Comparison of ENCODE assay signal across 23 cellular contexts in the genomic region with DNA sequence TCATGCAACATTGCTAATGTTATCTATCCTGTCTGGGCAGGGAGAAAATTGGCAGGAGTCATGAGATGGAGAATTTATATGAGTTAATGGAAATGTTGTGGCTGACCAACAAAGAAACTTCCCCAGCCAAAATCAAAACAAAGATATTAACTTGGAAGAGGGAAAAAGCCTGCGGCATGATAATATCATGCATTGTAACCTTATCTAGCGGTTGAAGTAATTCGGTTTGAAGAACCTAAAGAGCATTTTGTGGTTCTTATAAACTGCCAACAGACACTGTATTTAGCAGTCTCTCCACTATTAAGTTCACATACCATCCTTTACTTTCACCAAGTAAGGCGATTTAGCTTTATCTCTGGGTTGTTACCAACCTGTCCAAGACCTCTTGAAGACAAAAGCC. TPM values are rescaled to one million over a fixed set of nuclear protein-coding genes. Genes with fewer than 3 reads are reported as not detected.
DNase-seq lines count a peak whose midpoint lies in the region; ATAC-seq and TF ChIP-seq lines count a peak whose summit lies in the region.
"Had no signal": no experiment of that assay in that cellular context is flagged by ENCODE, and none has a peak within 500 bp of the region (broad histone marks: within the 10 kb centered on the region; RNA-seq: fewer than 3 reads in every experiment).

No MANE protein-coding gene starts in this region.

- H3K27ac ChIP-seq in smooth muscle cell (ENCODE audit: low read depth): peak overlapping the region; percentile 15
- no peak overlapping the region for H3K27ac ChIP-seq in PC-9
- H3K27ac ChIP-seq: BLaER1 treated with 17β-estradiol and CSF1 and Interleukin-3, amounts not matched to agents 10 nM and 100 nM; SJCRH30 had no signal

- H3K36me3 ChIP-seq in smooth muscle cell (ENCODE audit: low read depth) (no peaks in the 10 kb centered on the region), PC-9 (ENCODE audit: low read depth) (no peaks in the 10 kb centered on the region)
- H3K36me3 ChIP-seq: BLaER1 treated with 17β-estradiol and CSF1 and Interleukin-3, amounts not matched to agents 10 nM and 100 nM; MG63; SJCRH30 had no signal

- WGBS in smooth muscle cell (ENCODE audit: low lambda C conversion rate): 63% methylated on average over 4 of the region's 4 CpGs

- no peaks in the 10 kb centered on the region for H3K9me2 ChIP-seq in PC-9 (ENCODE audit: insufficient read depth)

- TF ChIP-seq CTCF in astrocyte of the cerebellum (IDR thresholded peaks at IDR 0.05; ENCODE audit: low read depth, low read length, missing control alignments): no peak
- TF ChIP-seq CTCF in smooth muscle cell (IDR thresholded peaks at IDR 0.05; ENCODE audit: borderline replicate concordance, insufficient read depth, poor library complexity, severe bottlenecking): no peak
- TF ChIP-seq CTCF in PC-9 (conservative IDR thresholded peaks at IDR 0.05): no peak

- H3K27me3 ChIP-seq in smooth muscle cell (ENCODE audit: low read depth) (no peaks in the 10 kb centered on the region), PC-9 (ENCODE audit: insufficient read depth, low read depth) (no peaks in the 10 kb centered on the region)
- H3K27me3 ChIP-seq: BLaER1 treated with 17β-estradiol and CSF1 and Interleukin-3, amounts not matched to agents 10 nM and 100 nM; MG63; SJCRH30 had no signal

- no peak for ATAC-seq in GM19397 (IDR thresholded peaks at IDR 0.05; ENCODE audit: unreplicated experiment)
- ATAC-seq: HCT116, Panc1 had no signal

- CTCF ChIA-PET in PC-9 (lab: Charles Lee): no interaction called here

- H2AFZ ChIP-seq in smooth muscle cell (ENCODE audit: low read depth): no peak overlapping the region
- no peak overlapping the region for H2AFZ ChIP-seq in PC-9

- H3K79me2 ChIP-seq in smooth muscle cell (ENCODE audit: low read depth) (peaks cover 69% of the 10 kb centered on the region), PC-9 (ENCODE audit: low read depth) (no peaks in the 10 kb centered on the region)

- H3K9ac ChIP-seq in smooth muscle cell (ENCODE audit: low read depth): no peak overlapping the region
- H3K9ac ChIP-seq: BLaER1 treated with 17β-estradiol and CSF1 and Interleukin-3, amounts not matched to agents 10 nM and 100 nM had no signal

- peak; percentile 51 for DNase-seq in H4 (ENCODE audit: low spot score)
- DNase-seq in OCI-M1 (lab: John Stamatoyannopoulos, UW): peak; percentile 7
- peak; percentile 15 for DNase-seq in astrocyte of the cerebellum (ENCODE audit: low read depth)
- DNase-seq in smooth muscle cell (lab: John Stamatoyannopoulos, UW; ENCODE audit: unreplicated experiment): no peak
- DNase-seq in PC-9: no peak
- DNase-seq in stimulated activated CD4-positive, alpha-beta T cell treated with anti-CD3 and anti-CD28 coated beads, Interleukin-1b, Interleukin-23, amount 100 ng/mL, for 48 hours: no peak
- DNase-seq: ACHN; CD4-positive, alpha-beta memory T cell; DND-41; GOT3; Karpas-422; MG63; NCI-H1417 treated with DMSO at 0.1 percent for 48 hours; NCI-H187; NCI-H2227 treated with DMSO at 0.1 percent for 48 hours; NCI-H510A treated with DMSO at 0.1 percent for 48 hours; NCI-H748 treated with DMSO at 0.1 percent for 48 hours; SJCRH30 had no signal

- in situ Hi-C loops in astrocyte of the cerebellum (cut with HindIII; ENCODE audit: low sequenced_read_pairs): no loop called here

- no peak overlapping the region for H3K4me3 ChIP-seq in astrocyte of the cerebellum (ENCODE audit: low read depth, low read length)
- no peak overlapping the region for H3K4me3 ChIP-seq in smooth muscle cell
- no peak overlapping the region for H3K4me3 ChIP-seq in PC-9
- H3K4me3 ChIP-seq: BLaER1 treated with 17β-estradiol and CSF1 and Interleukin-3, amounts not matched to agents 10 nM and 100 nM; MG63; SJCRH30 had no signal

- no peak overlapping the region for H3K4me2 ChIP-seq in smooth muscle cell
- no peak overlapping the region for H3K4me2 ChIP-seq in PC-9
- H3K4me2 ChIP-seq: BLaER1 treated with 17β-estradiol and CSF1 and Interleukin-3, amounts not matched to agents 10 nM and 100 nM had no signal

- intact Hi-C loops in PC-9 (cut with micrococcal nuclease; ENCODE audit: unreplicated experiment): no loop called here

- no TSS peak for BruUV-seq in PC-9 (replicated peaks; lab: Mats Ljungman, UMichigan)

- H3F3A ChIP-seq in smooth muscle cell (ENCODE audit: low read depth) (no peaks in the 10 kb centered on the region), PC-9 (ENCODE audit: insufficient read depth, low read depth) (no peaks in the 10 kb centered on the region)

- no peaks in the 10 kb centered on the region for H3K4me1 ChIP-seq in smooth muscle cell (ENCODE audit: low read depth)
- H3K4me1 ChIP-seq in PC-9 (replicated peaks; ENCODE audit: insufficient read depth): no peaks in the 10 kb centered on the region

- no peaks in the 10 kb centered on the region for H3K9me3 ChIP-seq in smooth muscle cell (replicated peaks; ENCODE audit: low read depth)
- no peaks in the 10 kb centered on the region for H3K9me3 ChIP-seq in PC-9 (ENCODE audit: insufficient read depth, low read depth)
- H3K9me3 ChIP-seq: BLaER1 treated with 17β-estradiol and CSF1 and Interleukin-3, amounts not matched to agents 10 nM and 100 nM; MG63; SJCRH30 had no signal

- peaks cover 100% of the 10 kb centered on the region for H4K20me1 ChIP-seq in smooth muscle cell (ENCODE audit: low read depth)
- H4K20me1 ChIP-seq in PC-9 (ENCODE audit: insufficient read depth): no peaks in the 10 kb centered on the region
- H4K20me1 ChIP-seq: BLaER1 treated with 17β-estradiol and CSF1 and Interleukin-3, amounts not matched to agents 10 nM and 100 nM had no signal

- POLR2A ChIA-PET in PC-9 (lab: Charles Lee; ENCODE audit: unreplicated experiment): no interaction called here

RNA-seq across cellular contexts. Expression of a gene that starts 42.3 kb away (rescaled TPM):
- 0.87 and 3.3 TPM in 2 replicates for total RNA-seq in H4 (2014; rRNA removed; shearing (Covaris generic))
- total RNA-seq in smooth muscle cell (555 and 597 TPM in 2 replicates), PC-9 (2021) (not detected in 2 replicates)
- 198 and 325 TPM in 2 replicates for polyA plus RNA-seq in smooth muscle cell
- total RNA-seq: CD4-positive, alpha-beta memory T cell; G401 had no signal
- polyA plus RNA-seq: CD4-positive, alpha-beta memory T cell had no signal

Comparison
In these comparisons a context has a peak if more than half of its experiments do, and no peak if none do; other contexts are left out.
1. DNase-seq: peak in H4 (single experiment), OCI-M1 (single experiment) and astrocyte of the cerebellum (single experiment); none in smooth muscle cell (single experiment), PC-9 (0 of 2) and stimulated activated CD4-positive, alpha-beta T cell treated with anti-CD3 and anti-CD28 coated beads, Interleukin-1b, Interleukin-23, amount 100 ng/mL, for 48 hours (single experiment).
2. RNA of a gene that starts 42.3 kb away (total RNA-seq): 555 to 597 TPM in smooth muscle cell; 0.87 to 3.3 TPM in H4 and not detected in PC-9; every median in the first group is over 100 times any median in the second.